Comparison of ENCODE assay signal across 21 cellular contexts in the genomic region with DNA sequence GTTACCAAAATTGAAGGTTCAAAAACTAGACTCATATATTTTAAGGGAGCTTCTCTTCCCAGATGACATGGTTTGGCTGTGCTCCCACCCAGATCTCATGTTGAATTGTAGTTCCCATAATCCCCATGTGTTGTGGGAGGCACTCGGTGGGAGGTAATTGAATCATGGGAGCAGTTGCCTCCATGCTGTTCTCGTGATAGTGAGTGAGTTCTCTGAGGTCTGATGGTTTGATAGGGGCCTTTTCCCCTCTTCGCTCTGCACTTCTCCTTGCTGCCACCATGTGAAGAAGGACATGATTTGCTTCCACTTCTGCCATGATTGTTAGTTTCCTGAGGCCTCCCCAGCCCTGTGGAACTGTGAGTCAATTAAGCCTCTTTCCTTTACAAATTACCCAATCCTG.
"Had no signal": no experiment of that assay in that cellular context is flagged by ENCODE, and none has a peak within 500 bp of the region (broad histone marks: within the 10 kb centered on the region; RNA-seq: fewer than 3 reads in every experiment).

No MANE protein-coding gene starts in this region.

- H3K4me3 ChIP-seq: breast epithelium, esophagus muscularis mucosa, left lung, lower lobe of right lung, right lobe of liver, testis, vagina had no signal

- FAIRE-seq: islet of Langerhans had no signal

- H3K9me3 ChIP-seq: breast epithelium, esophagus muscularis mucosa, left lung, lower lobe of right lung, right lobe of liver, testis, vagina had no signal

- H3K36me3 ChIP-seq: breast epithelium, esophagus muscularis mucosa, left lung, lower lobe of right lung, right lobe of liver, vagina had no signal

- H3K27me3 ChIP-seq: breast epithelium, esophagus muscularis mucosa, left lung, right lobe of liver, testis, vagina had no signal

- H3K27ac ChIP-seq: breast epithelium, esophagus muscularis mucosa, left lung, lower lobe of right lung, right lobe of liver, testis, vagina had no signal

- DNase-seq: activated B cell treated with CpG ODN at 0.5 μM for 24 hours; activated CD4-positive, alpha-beta T cell treated with anti-CD3 and anti-CD28 coated beads, Interleukin-2, amount 50 U/mL, for 1 hour; activated naive CD4-positive, alpha-beta T cell; activated T-cell treated with anti-CD3 and anti-CD28 coated beads for 4 hours; activated T-cell treated with anti-CD3 and anti-CD28 coated beads, Interleukin-2, amount 50 U/mL, for 72 hours; central memory CD4-positive, alpha-beta T cell; foreskin melanocyte; left lung; lower lobe of right lung; mesenchymal stem cell; natural killer cell; posterior cingulate gyrus; right lobe of liver; stimulated activated CD4-positive, alpha-beta T cell treated with anti-CD3 and anti-CD28 coated beads, Interleukin-12 subunit alpha, Interleukin-12 subunit beta, amount 100 ng/mL, for 4 hours; stimulated activated CD4-positive, alpha-beta T cell treated with anti-CD3 and anti-CD28 coated beads, Interleukin-4, amount 100 ng/mL, for 1 hour; stimulated activated naive CD8-positive, alpha-beta T cell treated with anti-CD3 and anti-CD28 coated beads, Interleukin-15, Interleukin-2, amounts not matched to agents 100 U/mL and 50 U/mL, for 24 hours; testis had no signal

- H3K4me1 ChIP-seq: breast epithelium, esophagus muscularis mucosa, left lung, lower lobe of right lung, testis, vagina had no signal
